Comparison of ENCODE assay signal across 1 cellular context in the genomic region with DNA sequence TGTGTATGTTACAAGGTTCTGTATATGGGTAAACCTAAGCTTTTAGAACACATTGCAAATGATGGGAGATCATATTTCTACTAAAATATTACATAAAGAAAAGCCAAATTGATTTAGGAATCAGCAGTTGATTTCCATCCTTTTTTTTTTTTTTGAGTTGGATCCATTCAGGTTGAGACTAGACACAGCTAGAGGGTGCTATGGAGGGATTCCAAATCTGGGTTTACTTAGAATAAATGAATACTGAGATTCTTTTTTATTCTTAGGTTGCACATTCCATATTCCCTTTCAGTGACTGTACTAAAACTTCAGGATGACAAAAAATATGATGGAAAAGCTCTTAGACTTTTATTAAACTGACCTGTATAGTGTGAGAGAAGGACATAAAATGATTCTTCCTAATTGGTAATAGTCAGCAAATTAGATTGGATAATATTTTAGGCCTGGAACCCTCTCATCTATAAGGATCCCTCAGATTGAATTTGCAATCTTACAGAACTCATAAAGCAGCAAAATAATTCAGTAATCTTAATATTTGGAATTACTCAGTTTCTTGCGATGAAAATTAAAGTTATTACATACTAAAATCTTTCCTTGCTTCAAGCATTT.
TF ChIP-seq lines count a peak whose summit lies in the region.

No MANE protein-coding gene starts in this region.

TF ChIP-seq in HCT116, 20 proteins besides CTCF, POLR2A, EP300 and RAD21:
- TF ChIP-seq, protein P1, sequence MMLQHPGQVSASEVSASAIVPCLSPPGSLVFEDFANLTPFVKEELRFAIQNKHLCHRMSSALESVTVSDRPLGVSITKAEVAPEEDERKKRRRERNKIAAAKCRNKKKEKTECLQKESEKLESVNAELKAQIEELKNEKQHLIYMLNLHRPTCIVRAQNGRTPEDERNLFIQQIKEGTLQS (IDR thresholded peaks at IDR 0.05): no peak
- TF ChIP-seq CBX3 (IDR thresholded peaks at IDR 0.05; ENCODE audit: low read depth): no peak
- TF ChIP-seq POLR2AphosphoS5 (IDR thresholded peaks at IDR 0.05; ENCODE audit: low read depth, low read length): no peak
